Comparison of ENCODE assay signal across 1 cellular context in the genomic region with DNA sequence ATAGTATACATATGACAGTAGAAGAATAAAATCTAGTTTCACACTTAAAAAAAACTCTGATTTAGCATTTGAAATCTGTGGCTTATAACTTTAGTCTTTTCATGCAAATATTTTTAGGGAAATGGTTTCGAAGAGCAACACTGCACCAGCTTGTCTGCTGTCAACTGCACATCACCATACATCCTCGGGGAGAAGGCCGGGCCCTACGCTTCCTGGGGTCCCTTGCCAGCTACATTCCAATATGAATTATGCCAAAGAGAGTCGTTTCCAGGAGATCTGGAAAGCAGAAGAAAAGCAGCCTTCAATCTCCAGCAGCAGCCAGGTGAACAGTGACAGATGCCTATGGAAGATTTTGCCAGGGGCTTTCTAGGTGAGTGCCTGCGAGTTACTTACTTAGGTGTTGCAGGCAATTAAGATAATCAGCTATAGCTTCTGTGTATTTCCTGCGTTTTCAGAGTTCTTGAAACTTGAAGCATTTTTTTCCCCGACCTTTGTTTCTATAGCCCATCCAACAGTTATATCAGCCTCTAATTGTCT.
TF ChIP-seq lines count a peak whose summit lies in the region.

No MANE protein-coding gene starts in this region.

TF ChIP-seq in HEK293, 187 proteins besides CTCF, POLR2A, EP300 and RAD21:
- TF ChIP-seq ZNF132 (tag by site-specific recombination; IDR thresholded peaks at IDR 0.05; ENCODE audit: borderline replicate concordance) (no peak), BCL11B (tag by site-specific recombination; IDR thresholded peaks at IDR 0.05; ENCODE audit: low read depth) (no peak), ZFP69B (tag by site-specific recombination; IDR thresholded peaks at IDR 0.05) (no peak), ZNF335 (tag by site-specific recombination; conservative IDR thresholded peaks at IDR 0.05) (0 out of 2 replicates have a peak, but pooled peaks have one; percentile 21)
